In genomic region chr2:172698041-172698863, GRCh38 we compare ENCODE assay signal across 8 cellular contexts. TPM values are rescaled to one million over a fixed set of nuclear protein-coding genes. Genes with fewer than 3 reads are reported as not detected.
DNase-seq lines count a peak whose midpoint lies in the region; ATAC-seq and TF ChIP-seq lines count a peak whose summit lies in the region.

No MANE protein-coding gene starts in this region.

- no peak for TF ChIP-seq POLR2A in gastrocnemius medialis (IDR thresholded peaks at IDR 0.05)

- no peak overlapping the region for H3K4me3 Mint-ChIP-seq in activated naive CD8-positive, alpha-beta T cell treated with anti-CD3 and anti-CD28 coated beads for 36 hours

- peak overlapping the region; percentile 59 for H3K27ac Mint-ChIP-seq in activated naive CD8-positive, alpha-beta T cell treated with anti-CD3 and anti-CD28 coated beads for 36 hours

- ATAC-seq in GM21367 (IDR thresholded peaks at IDR 0.05; ENCODE audit: unreplicated experiment): peak; percentile 67
- ATAC-seq in gastrocnemius medialis: no peak

- H3K27me3 Mint-ChIP-seq in activated naive CD8-positive, alpha-beta T cell treated with anti-CD3 and anti-CD28 coated beads for 36 hours: no peaks in the 10 kb centered on the region

- H3K4me1 Mint-ChIP-seq in activated naive CD8-positive, alpha-beta T cell treated with anti-CD3 and anti-CD28 coated beads for 36 hours: peaks cover 29% of the 10 kb centered on the region

- H3K9me3 ChIP-seq in gastrocnemius medialis: no peaks in the 10 kb centered on the region

- H3K36me3 ChIP-seq in gastrocnemius medialis: no peaks in the 10 kb centered on the region

- H3K4me3 ChIP-seq in HL-60 (replicated peaks; ENCODE audit: insufficient read depth, low read length) (no peak overlapping the region), gastrocnemius medialis (no peak overlapping the region)

- in situ Hi-C loops in gastrocnemius medialis (cut with MboI; ENCODE audit: low sequenced_read_pairs in 4 of 4): no loop called here

- DNase-seq in COLO829 (ENCODE audit: low spot score) (peak; percentile 75), HL-60 (ENCODE audit: low read depth in 1 of 2, low spot score in 1 of 2) (peak; percentile 20 to 40), putamen (ENCODE audit: low spot score) (peak; percentile 55), UCSD-AML1 (lab: John Stamatoyannopoulos, UW; ENCODE audit: unreplicated experiment) (no peak), gastrocnemius medialis (no peak), KG1 (lab: John Stamatoyannopoulos, UW) (no peak)
- DNase-seq in activated naive CD8-positive, alpha-beta T cell treated with anti-CD3 and anti-CD28 coated beads for 36 hours: peak; percentile 22

- TF ChIP-seq CTCF in HL-60 (IDR thresholded peaks at IDR 0.05; ENCODE audit: insufficient read depth, low read length) (no peak), gastrocnemius medialis (IDR thresholded peaks at IDR 0.05 in 4 of 5, conservative IDR thresholded peaks at IDR 0.05 in 1 of 5) (no peak)

- intact Hi-C loops in gastrocnemius medialis (cut with DNase I; ENCODE audit: low total_unique reads): no loop called here

- H3K27me3 ChIP-seq in HL-60 (ENCODE audit: insufficient read depth, poor library complexity, severe bottlenecking): no peaks in the 10 kb centered on the region
- no peaks in the 10 kb centered on the region for H3K27me3 ChIP-seq in gastrocnemius medialis

- no peak overlapping the region for H3K27ac ChIP-seq in HL-60 (replicated peaks)
- H3K27ac ChIP-seq in gastrocnemius medialis: no peak overlapping the region

- H3K9me3 Mint-ChIP-seq in activated naive CD8-positive, alpha-beta T cell treated with anti-CD3 and anti-CD28 coated beads for 36 hours: peaks cover 1% of the 10 kb centered on the region

- no peaks in the 10 kb centered on the region for H3K36me3 Mint-ChIP-seq in activated naive CD8-positive, alpha-beta T cell treated with anti-CD3 and anti-CD28 coated beads for 36 hours

- no peaks in the 10 kb centered on the region for H3K4me1 ChIP-seq in gastrocnemius medialis

RNA-seq across cellular contexts. Expression of gene RAPGEF4, which starts 37.4 kb away (rescaled TPM):
- total RNA-seq in activated naive CD8-positive, alpha-beta T cell treated with anti-CD3 and anti-CD28 coated beads for 36 hours: under 1 TPM; 0.33 to 0.72 TPM
- total RNA-seq in gastrocnemius medialis: 1 to 10 TPM; 1.4 to 5.5 (median 1.8) TPM

Comparison
In these comparisons a context has a peak if more than half of its experiments do, and no peak if none do; other contexts are left out.
1. DNase-seq: peak in COLO829 (single experiment), HL-60 (2 of 2), activated naive CD8-positive, alpha-beta T cell treated with anti-CD3 and anti-CD28 coated beads for 36 hours (single experiment) and putamen (single experiment); none in UCSD-AML1 (single experiment), gastrocnemius medialis (0 of 2) and KG1 (single experiment).